Comparison of ENCODE assay signal across 29 cellular contexts in genomic region chr2:18848641-18849040, GRCh38.
"Had no signal": no experiment of that assay in that cellular context is flagged by ENCODE, and none has a peak within 500 bp of the region (broad histone marks: within the 10 kb centered on the region; RNA-seq: fewer than 3 reads in every experiment).

No MANE protein-coding gene starts in this region.

- ATAC-seq: activated CD8-positive, alpha-beta T cell treated with anti-CD3 and anti-CD28 coated beads for 36 hours; activated naive CD8-positive, alpha-beta T cell treated with anti-CD3 and anti-CD28 coated beads, Interleukin-2, amount 50 U/mL, for 24 hours; activated T-cell treated with anti-CD3 and anti-CD28 coated beads, Interleukin-2, amount 50 U/mL, for 4 hours; activated T-cell treated with anti-CD3 and anti-CD28 coated beads, Interleukin-2, amount 50 U/mL, for 72 hours; activated T-helper 17 cell treated with anti-CD3 and anti-CD28 coated beads, Interleukin-2, amount 50 U/mL, for 72 hours; T-cell had no signal

- FAIRE-seq: bronchial epithelial cell, TTC549 had no signal

- DNase-seq: activated B cell treated with CpG ODN at 0.5 μM for 24 hours; activated CD4-positive, alpha-beta memory T cell treated with anti-CD3 and anti-CD28 coated beads for 36 hours; activated CD4-positive, alpha-beta T cell treated with anti-CD3 and anti-CD28 coated beads for 4 hours; activated CD4-positive, alpha-beta T cell treated with anti-CD3 and anti-CD28 coated beads, Interleukin-2, amount 10 ng/mL, durations not matched to agents 24 days and 14 days; activated CD4-positive, alpha-beta T cell treated with anti-CD3 and anti-CD28 coated beads, Interleukin-2, amount 50 U/mL, for 1 hour; activated CD4-positive, alpha-beta T cell treated with anti-CD3 and anti-CD28 coated beads, Interleukin-2, amount 50 U/mL, for 4 hours; activated CD4-positive, CD25-positive, alpha-beta regulatory T cell treated with anti-CD3 and anti-CD28 coated beads, Interleukin-2, amount 50 U/mL, for 72 hours; activated CD8-positive, alpha-beta memory T cell treated with anti-CD3 and anti-CD28 coated beads, Interleukin-2, amount 50 U/mL, for 4 hours; activated CD8-positive, alpha-beta T cell treated with anti-CD3 and anti-CD28 coated beads for 36 hours; activated effector memory CD4-positive, alpha-beta T cell treated with anti-CD3 and anti-CD28 coated beads, Interleukin-2, amount 50 U/mL, for 16 hours; activated gamma-delta T cell treated with Interleukin-2 at 50 U/mL for 16 hours; activated naive CD4-positive, alpha-beta T cell treated with anti-CD3 and anti-CD28 coated beads, Interleukin-2, amount 10 ng/mL, durations not matched to agents 7 days and 5 days; activated naive CD4-positive, alpha-beta T cell treated with Interleukin-2 at 50 U/mL for 16 hours; activated naive CD8-positive, alpha-beta T cell treated with anti-CD3 and anti-CD28 coated beads, Interleukin-2, amount 10 ng/mL, durations not matched to agents 7 days and 5 days; activated naive CD8-positive, alpha-beta T cell treated with anti-CD3 and anti-CD28 coated beads, Interleukin-2, amount 50 U/mL, for 24 hours; activated T-cell treated with anti-CD3 and anti-CD28 coated beads for 4 hours; activated T-cell treated with anti-CD3 and anti-CD28 coated beads, Interleukin-2, amount 50 U/mL, for 1 hour; activated T-cell treated with anti-CD3 and anti-CD28 coated beads, Interleukin-2, amount 50 U/mL, for 4 hours; activated T-cell treated with anti-CD3 and anti-CD28 coated beads, Interleukin-2, amount 50 U/mL, for 72 hours; amygdala; anterior cingulate cortex; caudate nucleus; cerebellar nuclear complex; T-cell; T-helper 2 cell; T-helper 9 cell had no signal
